In the genomic region with DNA sequence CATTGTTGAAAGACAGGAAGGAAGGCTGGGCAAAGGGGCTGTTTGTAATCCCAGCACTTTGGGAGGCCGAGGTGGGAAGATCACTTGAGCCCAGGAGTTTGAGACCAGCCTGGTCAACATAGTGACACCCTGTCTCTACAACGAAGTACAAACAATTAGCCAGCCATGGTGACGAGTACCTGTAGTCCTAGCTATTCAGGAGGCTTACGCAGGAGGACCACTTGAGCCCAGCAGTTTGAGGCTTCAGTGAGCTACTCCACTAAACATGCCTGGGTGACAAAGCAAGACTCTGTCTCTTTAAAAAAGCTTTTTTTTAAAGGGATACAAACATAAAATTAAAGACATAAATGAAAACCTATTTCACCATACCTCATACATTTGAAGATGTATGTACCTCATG, we compare ENCODE assay signal across 1 cellular context.
TF ChIP-seq lines count a peak whose summit lies in the region.

No MANE protein-coding gene starts in this region.

TF ChIP-seq in K562, 482 proteins besides CTCF, POLR2A, EP300 and RAD21 (continued from another document):
- no peak for TF ChIP-seq ZBTB11 (CRISPR knock-in tag; IDR thresholded peaks at IDR 0.05)
- no peak for TF ChIP-seq NFRKB (IDR thresholded peaks at IDR 0.05; ENCODE audit: low read depth)
